ENCODE assay signal across 2 cellular contexts in genomic region chr2:22076512-22076911, GRCh38.
A peak's percentile ranks its signal among the peaks of the same experiment; 100 is the strongest.
TF ChIP-seq lines count a peak whose summit lies in the region.

No MANE protein-coding gene starts in this region.

TF ChIP-seq in HepG2, 621 proteins besides CTCF, POLR2A, EP300 and RAD21:
- peak; percentile 86 for TF ChIP-seq NFE2L2 (IDR thresholded peaks at IDR 0.05; ENCODE audit: low read length)
- peak; percentile 64 to 85 for TF ChIP-seq MAFK (conservative IDR thresholded peaks at IDR 0.05 in 1 of 2, IDR thresholded peaks at IDR 0.05 in 1 of 2; ENCODE audit: low read length in 2 of 2)
- peak; percentile 66; the same call in 1 of the 2 replicates for TF ChIP-seq MAFF (IDR thresholded peaks at IDR 0.05; ENCODE audit: low read depth, low read length)
- no peak for TF ChIP-seq SMAD1 (CRISPR knock-in tag; IDR thresholded peaks at IDR 0.05; ENCODE audit: borderline replicate concordance, low read depth)
TF ChIP-seq in HepG2: peak in this region for 3.

TF ChIP-seq in H1, 55 proteins besides CTCF, POLR2A, EP300 and RAD21:
- TF ChIP-seq TCF12 (IDR thresholded peaks at IDR 0.05; ENCODE audit: low read depth, low read length) (no peak), BACH1 (IDR thresholded peaks at IDR 0.05; ENCODE audit: low read length) (0 out of 2 replicates have a peak, but pooled peaks have one; percentile 40)
TF ChIP-seq in H1: peak in this region for 1.
